37 cellular contexts compared by ENCODE assay signal in the genomic region with DNA sequence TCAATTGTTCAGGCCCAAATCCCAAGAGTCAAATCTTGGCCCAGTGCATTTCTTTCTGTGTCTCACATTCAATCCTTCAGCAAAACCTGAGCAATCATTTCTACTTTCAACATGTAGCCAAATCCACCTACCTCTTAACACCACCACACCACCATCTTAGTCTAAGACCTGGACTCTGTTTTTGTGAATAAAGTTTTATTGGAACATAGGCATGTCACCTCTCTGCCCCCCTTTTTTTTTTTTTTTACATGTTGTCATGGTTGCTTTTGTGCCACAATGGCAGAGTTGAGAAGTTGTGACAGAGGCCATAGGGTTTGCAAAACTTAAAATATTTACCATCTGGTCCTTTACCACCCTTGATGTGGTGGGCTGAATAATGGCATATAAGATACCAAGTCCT.
"Had no signal": no experiment of that assay in that cellular context is flagged by ENCODE, and none has a peak within 500 bp of the region (broad histone marks: within the 10 kb centered on the region; RNA-seq: fewer than 3 reads in every experiment).

No MANE protein-coding gene starts in this region.

- DNase-seq: activated CD4-positive, alpha-beta memory T cell treated with anti-CD3 and anti-CD28 coated beads, Interleukin-2, amount 10 ng/mL, durations not matched to agents 7 days and 5 days; activated CD4-positive, alpha-beta T cell treated with anti-CD3 and anti-CD28 coated beads for 1 hour; activated CD4-positive, alpha-beta T cell treated with anti-CD3 and anti-CD28 coated beads for 36 hours; activated CD4-positive, alpha-beta T cell treated with anti-CD3 and anti-CD28 coated beads for 48 hours; activated CD4-positive, alpha-beta T cell treated with anti-CD3 and anti-CD28 coated beads, Interleukin-2, amount 10 ng/mL, durations not matched to agents 7 days and 5 days; activated CD4-positive, alpha-beta T cell treated with anti-CD3 and anti-CD28 coated beads, Interleukin-2, amount 50 U/mL, for 48 hours; activated CD4-positive, CD25-positive, alpha-beta regulatory T cell; activated CD8-positive, alpha-beta memory T cell treated with anti-CD3 and anti-CD28 coated beads for 24 hours; activated CD8-positive, alpha-beta memory T cell treated with anti-CD3 and anti-CD28 coated beads, Interleukin-2, amount 10 ng/mL, durations not matched to agents 7 days and 5 days; activated CD8-positive, alpha-beta memory T cell treated with anti-CD3 and anti-CD28 coated beads, Interleukin-2, amount 50 U/mL, for 48 hours; activated CD8-positive, alpha-beta T cell treated with anti-CD3 and anti-CD28 coated beads, Interleukin-2, amount 10 ng/mL, durations not matched to agents 7 days and 5 days; activated effector memory CD4-positive, alpha-beta T cell treated with Interleukin-2 at 50 U/mL for 16 hours; activated gamma-delta T cell; activated naive CD4-positive, alpha-beta T cell treated with anti-CD3 and anti-CD28 coated beads, Interleukin-2, amount 50 U/mL, for 16 hours; activated naive CD4-positive, alpha-beta T cell treated with Interleukin-2 at 50 U/mL for 16 hours; activated naive CD8-positive, alpha-beta T cell treated with anti-CD3 and anti-CD28 coated beads for 36 hours; activated T-cell treated with anti-CD3 and anti-CD28 coated beads, Interleukin-2, amount 50 U/mL, for 24 hours; activated T-cell treated with anti-CD3 and anti-CD28 coated beads, Interleukin-2, amount 50 U/mL, for 48 hours; adrenal gland; amniotic stem cell; aorta; body of pancreas; brain microvascular endothelial cell; central memory CD4-positive, alpha-beta T cell; T-helper 1 cell; T-helper 2 cell; T-helper 9 cell; WERI-Rb-1 had no signal

- H3K4me1 ChIP-seq: adrenal gland, body of pancreas, breast epithelium had no signal

- FAIRE-seq: astrocyte, TTC549 had no signal

- H3K27ac ChIP-seq: adrenal gland, body of pancreas, brain microvascular endothelial cell, breast epithelium, WERI-Rb-1 had no signal

- H3K4me3 Mint-ChIP-seq: activated CD4-positive, alpha-beta memory T cell treated with anti-CD3 and anti-CD28 coated beads, Interleukin-2, amount 10 ng/mL, durations not matched to agents 7 days and 5 days; activated CD4-positive, alpha-beta T cell treated with anti-CD3 and anti-CD28 coated beads for 36 hours; activated CD4-positive, alpha-beta T cell treated with anti-CD3 and anti-CD28 coated beads, Interleukin-2, amount 10 ng/mL, durations not matched to agents 7 days and 5 days; activated CD8-positive, alpha-beta memory T cell treated with anti-CD3 and anti-CD28 coated beads, Interleukin-2, amount 10 ng/mL, durations not matched to agents 7 days and 5 days; activated CD8-positive, alpha-beta T cell treated with anti-CD3 and anti-CD28 coated beads, Interleukin-2, amount 10 ng/mL, durations not matched to agents 7 days and 5 days; activated naive CD8-positive, alpha-beta T cell treated with anti-CD3 and anti-CD28 coated beads for 36 hours; activated T-cell treated with anti-CD3 and anti-CD28 coated beads, Interleukin-2, amount 50 U/mL, for 24 hours; T-helper 1 cell treated with Interleukin-12 subunit alpha and Interleukin-12 subunit beta and Interleukin-4 antibody, amounts not matched to agents 30 μg/mL and 1 μg/mL, for 36 hours; T-helper 2 cell treated with Interferon-gamma antibody and Interleukin-4, amounts not matched to agents 5 μg/mL and 100 μg/mL, for 36 hours; WTC11 had no signal

- H3K27ac Mint-ChIP-seq: activated CD4-positive, alpha-beta memory T cell treated with anti-CD3 and anti-CD28 coated beads, Interleukin-2, amount 10 ng/mL, durations not matched to agents 7 days and 5 days; activated CD4-positive, alpha-beta T cell treated with anti-CD3 and anti-CD28 coated beads for 36 hours; activated CD4-positive, alpha-beta T cell treated with anti-CD3 and anti-CD28 coated beads, Interleukin-2, amount 10 ng/mL, durations not matched to agents 7 days and 5 days; activated CD8-positive, alpha-beta memory T cell treated with anti-CD3 and anti-CD28 coated beads, Interleukin-2, amount 10 ng/mL, durations not matched to agents 7 days and 5 days; activated CD8-positive, alpha-beta T cell treated with anti-CD3 and anti-CD28 coated beads, Interleukin-2, amount 10 ng/mL, durations not matched to agents 7 days and 5 days; activated naive CD4-positive, alpha-beta T cell treated with anti-CD3 and anti-CD28 coated beads, Interleukin-2, amount 50 U/mL, for 72 hours; activated naive CD8-positive, alpha-beta T cell treated with anti-CD3 and anti-CD28 coated beads for 36 hours; activated T-cell treated with anti-CD3 and anti-CD28 coated beads, Interleukin-2, amount 50 U/mL, for 24 hours; activated T-helper 2 cell treated with anti-CD3 and anti-CD28 coated beads, Interferon-gamma antibody, Interleukin-2, Interleukin-4, amounts not matched to agents 10 μg/mL and 5 μg/mL and 100 μg/mL, durations not matched to agents 14 hours and 24 hours and 36 hours; T-helper 1 cell treated with Interleukin-12 subunit alpha and Interleukin-12 subunit beta and Interleukin-4 antibody, amounts not matched to agents 30 μg/mL and 1 μg/mL, for 36 hours; T-helper 2 cell treated with Interferon-gamma antibody and Interleukin-4, amounts not matched to agents 5 μg/mL and 100 μg/mL, for 36 hours; WTC11 had no signal

- H3K9me3 Mint-ChIP-seq: activated CD4-positive, alpha-beta T cell treated with anti-CD3 and anti-CD28 coated beads, Interleukin-2, amount 10 ng/mL, durations not matched to agents 7 days and 5 days; activated naive CD8-positive, alpha-beta T cell treated with anti-CD3 and anti-CD28 coated beads for 36 hours; activated T-cell treated with anti-CD3 and anti-CD28 coated beads, Interleukin-2, amount 50 U/mL, for 24 hours had no signal

- H3K9me3 ChIP-seq: adrenal gland, body of pancreas, breast epithelium had no signal

- H3K36me3 ChIP-seq: adrenal gland, brain microvascular endothelial cell, breast epithelium, WERI-Rb-1 had no signal

- H3K4me3 ChIP-seq: adrenal gland, body of pancreas, breast epithelium had no signal

- H3K36me3 Mint-ChIP-seq: activated CD8-positive, alpha-beta memory T cell treated with anti-CD3 and anti-CD28 coated beads, Interleukin-2, amount 10 ng/mL, durations not matched to agents 7 days and 5 days; activated naive CD4-positive, alpha-beta T cell treated with anti-CD3 and anti-CD28 coated beads, Interleukin-2, amount 50 U/mL, for 72 hours; activated naive CD8-positive, alpha-beta T cell treated with anti-CD3 and anti-CD28 coated beads for 36 hours; WTC11 had no signal

- ATAC-seq: activated CD4-positive, alpha-beta T cell treated with anti-CD3 and anti-CD28 coated beads for 36 hours; activated CD4-positive, CD25-positive, alpha-beta regulatory T cell treated with anti-CD3 and anti-CD28 coated beads, Interleukin-2, amount 50 U/mL, for 24 hours; activated CD8-positive, alpha-beta memory T cell treated with anti-CD3 and anti-CD28 coated beads, Interleukin-2, amount 10 ng/mL, durations not matched to agents 7 days and 5 days; activated CD8-positive, alpha-beta T cell treated with anti-CD3 and anti-CD28 coated beads, Interleukin-2, amount 10 ng/mL, durations not matched to agents 7 days and 5 days; activated naive CD4-positive, alpha-beta T cell treated with anti-CD3 and anti-CD28 coated beads, Interleukin-2, amount 50 U/mL, for 72 hours; body of pancreas; WTC11 had no signal

- H3K27me3 ChIP-seq: adrenal gland, body of pancreas, brain microvascular endothelial cell, breast epithelium had no signal
